18 cellular contexts compared by ENCODE assay signal in the genomic region with DNA sequence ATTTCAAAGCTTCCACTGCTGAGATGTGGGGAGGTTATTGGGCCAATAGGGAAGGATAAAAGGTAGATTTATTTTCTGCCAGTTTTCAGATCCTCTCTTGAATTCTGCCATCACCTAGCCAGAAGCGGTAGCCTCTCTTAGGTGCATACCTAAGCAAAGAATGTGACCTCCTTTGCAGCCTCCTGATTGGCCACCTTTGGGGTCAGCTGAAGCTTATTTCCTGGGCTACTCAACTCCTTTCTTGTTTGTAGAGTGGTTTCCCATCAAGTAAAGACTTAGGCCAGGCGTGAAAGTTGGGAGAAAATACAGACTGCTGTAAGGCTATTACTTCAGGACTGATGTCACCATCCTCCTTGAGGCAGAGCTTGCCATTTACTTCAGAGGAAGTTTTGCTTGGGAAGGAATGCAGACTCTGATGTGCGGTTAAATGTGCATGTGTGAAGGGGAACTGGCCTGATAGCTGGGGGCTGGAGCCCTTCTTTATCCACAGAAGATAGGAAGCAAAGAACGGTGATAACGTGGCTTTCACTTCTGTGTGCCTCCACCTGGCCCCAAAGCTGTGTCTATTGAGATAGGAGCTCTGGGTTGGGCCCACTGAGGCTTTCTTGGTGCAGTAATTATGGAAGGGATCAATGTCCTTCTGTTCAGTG.
DNase-seq lines count a peak whose midpoint lies in the region; TF ChIP-seq lines count a peak whose summit lies in the region.
"Had no signal": no experiment of that assay in that cellular context is flagged by ENCODE, and none has a peak within 500 bp of the region (broad histone marks: within the 10 kb centered on the region; RNA-seq: fewer than 3 reads in every experiment).

No MANE protein-coding gene starts in this region.

- H3K9me3 ChIP-seq in smooth muscle cell (replicated peaks; ENCODE audit: low read depth): no peaks in the 10 kb centered on the region

- peak overlapping the region; percentile 93; the same call in 1 of the 2 replicates for H3K27ac ChIP-seq in VCaP
- peak overlapping the region; percentile 23 for H3K27ac ChIP-seq in smooth muscle cell (ENCODE audit: low read depth)
- H3K27ac ChIP-seq in substantia nigra (ENCODE audit: low read depth, low read length, poor library complexity, severe bottlenecking): no peak overlapping the region
- H3K27ac ChIP-seq: C4-2B, SK-N-MC had no signal

- no peak overlapping the region for H3K9ac ChIP-seq in smooth muscle cell (ENCODE audit: low read depth)

- H4K20me1 ChIP-seq in smooth muscle cell (ENCODE audit: low read depth): no peaks in the 10 kb centered on the region

- H3K4me1 ChIP-seq in smooth muscle cell (ENCODE audit: low read depth): no peaks in the 10 kb centered on the region

- TF ChIP-seq CTCF in VCaP (conservative IDR thresholded peaks at IDR 0.05) (no peak), smooth muscle cell (IDR thresholded peaks at IDR 0.05; ENCODE audit: borderline replicate concordance, insufficient read depth, poor library complexity, severe bottlenecking) (no peak)

- no peak overlapping the region for H3K4me3 ChIP-seq in smooth muscle cell
- H3K4me3 ChIP-seq: SK-N-MC had no signal

- no peaks in the 10 kb centered on the region for H3K27me3 ChIP-seq in smooth muscle cell (ENCODE audit: low read depth)

- H2AFZ ChIP-seq in smooth muscle cell (ENCODE audit: low read depth): no peak overlapping the region

- peaks cover 7% of the 10 kb centered on the region for H3F3A ChIP-seq in smooth muscle cell (ENCODE audit: low read depth)

- 38% methylated on average over 5 of the region's 5 CpGs for WGBS in smooth muscle cell (ENCODE audit: low lambda C conversion rate)

- H3K79me2 ChIP-seq in smooth muscle cell (ENCODE audit: low read depth): no peaks in the 10 kb centered on the region

- H3K4me2 ChIP-seq in smooth muscle cell: peak overlapping the region; percentile 1

- DNase-seq in OCI-M1 (lab: John Stamatoyannopoulos, UW) (peak; percentile 93), iPS DF 19.7 (ENCODE audit: low read depth, low spot score) (peak; percentile 23), smooth muscle cell (lab: John Stamatoyannopoulos, UW; ENCODE audit: unreplicated experiment) (no peak), amygdala (lab: John Stamatoyannopoulos, UW) (no peak), substantia nigra (lab: John Stamatoyannopoulos, UW) (no peak), hypothalamus (lab: John Stamatoyannopoulos, UW) (no peak)
- DNase-seq: ACHN; AML-193; DMS79; NCI-H1105 treated with DMSO at 0.1 percent for 48 hours; NCI-H1694; NCI-H2081 treated with DMSO at 0.1 percent for 48 hours; NCI-H748 treated with DMSO at 0.1 percent for 48 hours; NK-92 treated with Interleukin-12 subunit alpha and Interleukin-12 subunit beta, amount 100 ng/mL, for 24 hours; SHP77 had no signal

- no peaks in the 10 kb centered on the region for H3K36me3 ChIP-seq in smooth muscle cell (ENCODE audit: low read depth)

Comparison
In these comparisons a context has a peak if more than half of its experiments do, and no peak if none do; other contexts are left out.
1. DNase-seq: peak in OCI-M1 (single experiment) and iPS DF 19.7 (single experiment); none in smooth muscle cell (single experiment), amygdala (0 of 56), substantia nigra (0 of 49) and hypothalamus (0 of 51).